23 cellular contexts compared by ENCODE assay signal in genomic region chr7:136803028-136803427, GRCh38.
"Had no signal": no experiment of that assay in that cellular context is flagged by ENCODE, and none has a peak within 500 bp of the region (broad histone marks: within the 10 kb centered on the region; RNA-seq: fewer than 3 reads in every experiment).

No MANE protein-coding gene starts in this region.

- H2AFZ ChIP-seq: neural progenitor cell, parathyroid adenoma had no signal

- H3K79me2 ChIP-seq: parathyroid adenoma had no signal

- DNase-seq: natural killer cell; occipital lobe; ovary; posterior cingulate gyrus; psoas muscle; right cardiac atrium; right lobe of liver; sigmoid colon; small intestine; stimulated activated CD4-positive, alpha-beta T cell treated with anti-CD3 and anti-CD28 coated beads, Interleukin-15, amount 100 ng/mL, for 24 hours; stimulated activated CD4-positive, alpha-beta T cell treated with anti-CD3 and anti-CD28 coated beads, Interleukin-2, amount 100 ng/mL, for 24 hours; stimulated activated CD4-positive, alpha-beta T cell treated with anti-CD3 and anti-CD28 coated beads, Interleukin-2, amount 100 ng/mL, for 48 hours; stimulated activated CD4-positive, alpha-beta T cell treated with anti-CD3 and anti-CD28 coated beads, Interleukin-4, amount 100 ng/mL, for 24 hours; stimulated activated naive B cell treated with anti-CD40 and anti-IgM and Interleukin-4, amounts not matched to agents 10 μg/mL and 1 μg/mL and 100 μg/mL, for 72 hours; stimulated activated naive CD4-positive, alpha-beta T cell treated with Interleukin-2 at 50 U/mL for 16 hours; stomach; thyroid gland; upper lobe of right lung; uterus had no signal

- H3K27ac ChIP-seq: neural progenitor cell, ovary, parathyroid adenoma, psoas muscle, right lobe of liver, sigmoid colon, stomach, thoracic aorta, thyroid gland, tibial nerve, upper lobe of right lung, uterus had no signal

- H3K4me3 ChIP-seq: neural progenitor cell, ovary, psoas muscle, right lobe of liver, sigmoid colon, stomach, thoracic aorta, thyroid gland, tibial nerve, upper lobe of right lung, uterus had no signal

- H3K9ac ChIP-seq: neural progenitor cell, parathyroid adenoma had no signal

- H3K9me3 ChIP-seq: ovary, right lobe of liver, sigmoid colon, stomach, thoracic aorta, thyroid gland, tibial nerve, uterus had no signal

- H3K27me3 ChIP-seq: neural progenitor cell, ovary, right lobe of liver, sigmoid colon, stomach, thyroid gland, tibial nerve, upper lobe of right lung, uterus had no signal

- H3K4me1 ChIP-seq: neural progenitor cell, parathyroid adenoma, psoas muscle, right lobe of liver, sigmoid colon, stomach, thyroid gland, tibial nerve, upper lobe of right lung, uterus had no signal

- H3K36me3 ChIP-seq: neural progenitor cell, ovary, right lobe of liver, sigmoid colon, stomach, thoracic aorta, thyroid gland, tibial nerve, upper lobe of right lung, uterus had no signal

- H3K4me2 ChIP-seq: neural progenitor cell had no signal
